10 cellular contexts compared by ENCODE assay signal in genomic region chr10:23413629-23414089, GRCh38. TPM values are rescaled to one million over a fixed set of nuclear protein-coding genes. Genes with fewer than 3 reads are reported as not detected.
DNase-seq lines count a peak whose midpoint lies in the region; ATAC-seq and TF ChIP-seq lines count a peak whose summit lies in the region.
"Had no signal": no experiment of that assay in that cellular context is flagged by ENCODE, and none has a peak within 500 bp of the region (broad histone marks: within the 10 kb centered on the region; RNA-seq: fewer than 3 reads in every experiment).

No MANE protein-coding gene starts in this region.

- ATAC-seq in GM19397 (IDR thresholded peaks at IDR 0.05; ENCODE audit: unreplicated experiment) (peak; percentile 69), HG03039 (IDR thresholded peaks at IDR 0.05; ENCODE audit: unreplicated experiment) (peak; percentile 89), left ventricle myocardium superior (no peak)
- ATAC-seq: HCT116 had no signal

- H4K20me1 ChIP-seq in OCI-LY7 (ENCODE audit: insufficient read depth, low read length) (no peaks in the 10 kb centered on the region), SK-N-SH (ENCODE audit: insufficient read depth) (no peaks in the 10 kb centered on the region)

- no peaks in the 10 kb centered on the region for H3K9me3 ChIP-seq in OCI-LY7 (ENCODE audit: low read length)
- H3K9me3 ChIP-seq in SK-N-SH: no peaks in the 10 kb centered on the region

- DNase-seq in CD1c-positive myeloid dendritic cell (ENCODE audit: extremely low spot score) (peak; percentile 79), OCI-LY7 (ENCODE audit: low spot score) (peak; percentile 25), HUDEP-2 (lab: John Stamatoyannopoulos, UW; ENCODE audit: unreplicated experiment in 76 of 76) (no peak), SK-N-SH (no peak), left ventricle myocardium superior (no peak), EL (no peak)
- DNase-seq: activated CD4-positive, CD25-positive, alpha-beta regulatory T cell had no signal

- peaks cover 8% of the 10 kb centered on the region for H3F3A ChIP-seq in SK-N-SH (replicated peaks; ENCODE audit: insufficient read depth)

- no peak overlapping the region for H3K9ac ChIP-seq in SK-N-SH

- POLR2A ChIA-PET in OCI-LY7 (lab: Charles Lee): interaction anchor here (0.6 kb wide), 1 partner anchor 118 kb away, joined by 3 read pairs; no protein-coding TSS in a partner anchor
- POLR2A ChIA-PET in SK-N-SH (lab: Yijun Ruan, JAX): no interaction called here

- no peak for TF ChIP-seq RAD21 in SK-N-SH (IDR thresholded peaks at IDR 0.05; ENCODE audit: low read length)

- BruUV-seq in OCI-LY7 (replicated peaks; lab: Mats Ljungman, UMichigan): no TSS peak

- H3K4me3 ChIP-seq in OCI-LY7 (ENCODE audit: low read depth, low read length, poor library complexity, severe bottlenecking): no peak overlapping the region
- H3K4me3 ChIP-seq in SK-N-SH (ENCODE audit: low read depth in 2 of 2, low read length in 1 of 2): no peak overlapping the region

- H3K4me2 ChIP-seq in OCI-LY7 (ENCODE audit: low read length) (peak overlapping the region; percentile 12; the same call in 1 of the 2 replicates), SK-N-SH (no peak overlapping the region)

- H3K36me3 ChIP-seq in OCI-LY7 (ENCODE audit: insufficient read depth, low read length) (no peaks in the 10 kb centered on the region), SK-N-SH (replicated peaks in 1 of 2; ENCODE audit: control insufficient read depth in 1 of 2, insufficient read depth in 2 of 2, low read length in 1 of 2) (no peaks in the 10 kb centered on the region)

- TF ChIP-seq EP300 in SK-N-SH (IDR thresholded peaks at IDR 0.05; ENCODE audit: borderline replicate concordance in 1 of 2, low read depth in 1 of 2, low read length in 1 of 2): no peak

- intact Hi-C loops in OCI-LY7 (cut with micrococcal nuclease; ENCODE audit: unreplicated experiment) (loop anchor here (10.0 kb wide), 1 partner anchor 99 kb away; no protein-coding TSS in a partner anchor), left ventricle myocardium superior (cut with micrococcal nuclease) (no loop called here)

- no peaks in the 10 kb centered on the region for H3K27me3 ChIP-seq in SK-N-SH (ENCODE audit: insufficient read depth)

- WGBS in SK-N-SH (ENCODE audit: low lambda C conversion rate): 80% methylated on average over 5 of the region's 5 CpGs

- no peak for TF ChIP-seq CTCF in OCI-LY7 (conservative IDR thresholded peaks at IDR 0.05; ENCODE audit: low read length)
- TF ChIP-seq CTCF in SK-N-SH (IDR thresholded peaks at IDR 0.05): no peak

- CTCF ChIA-PET in OCI-LY7 (lab: Charles Lee; ENCODE audit: unreplicated experiment): no interaction called here
- CTCF ChIA-PET in SK-N-SH (lab: Yijun Ruan, JAX): no interaction called here

- H2AFZ ChIP-seq in OCI-LY7 (ENCODE audit: low read length) (no peak overlapping the region), SK-N-SH (ENCODE audit: low read depth) (no peak overlapping the region)

- H3K4me1 ChIP-seq in OCI-LY7 (ENCODE audit: insufficient read depth, low read length, poor library complexity, severe bottlenecking): peaks cover 9% of the 10 kb centered on the region
- H3K4me1 ChIP-seq in SK-N-SH (ENCODE audit: control insufficient read depth in 1 of 2, insufficient read depth in 2 of 2, low read depth in 1 of 2, low read length in 1 of 2): peaks cover 0 to 7% of the 10 kb centered on the region in 2 experiments; a peak in 1 of 4 replicates

- no peak overlapping the region for H3K27ac ChIP-seq in OCI-LY7 (ENCODE audit: low read depth, low read length, poor library complexity, severe bottlenecking)
- H3K27ac ChIP-seq in SK-N-SH (ENCODE audit: low read depth in 2 of 2, low read length in 1 of 2): no peak overlapping the region

- H3K9me2 ChIP-seq in OCI-LY7 (ENCODE audit: insufficient read depth, low read length) (no peaks in the 10 kb centered on the region), SK-N-SH (no peaks in the 10 kb centered on the region)

- H3K79me2 ChIP-seq in OCI-LY7 (ENCODE audit: insufficient read depth, low read depth, low read length) (no peaks in the 10 kb centered on the region), SK-N-SH (ENCODE audit: insufficient read depth) (no peaks in the 10 kb centered on the region)

TF ChIP-seq in SK-N-SH, 30 proteins besides CTCF, POLR2A, EP300 and RAD21:
- TF ChIP-seq GABPA (IDR thresholded peaks at IDR 0.05; ENCODE audit: low read depth) (no peak), NRF1 (IDR thresholded peaks at IDR 0.05; ENCODE audit: low read depth, low read length) (no peak), RXRA (IDR thresholded peaks at IDR 0.05; ENCODE audit: borderline replicate concordance, low read depth) (no peak), FOSL2 (IDR thresholded peaks at IDR 0.05; ENCODE audit: borderline replicate concordance, low read depth) (no peak), POLR2AphosphoS5 (IDR thresholded peaks at IDR 0.05; ENCODE audit: low read depth, low read length) (no peak), GATA2 (CRISPR knock-in tag; IDR thresholded peaks at IDR 0.05) (no peak), YY1 (IDR thresholded peaks at IDR 0.05; ENCODE audit: low read depth) (no peak), TAF1 (IDR thresholded peaks at IDR 0.05; ENCODE audit: borderline replicate concordance, low read depth, low read length) (no peak), NFIC (IDR thresholded peaks at IDR 0.05; ENCODE audit: borderline replicate concordance) (no peak), TCF12 (IDR thresholded peaks at IDR 0.05) (no peak)

RNA-seq across cellular contexts. Expression of gene OTUD1, which starts 25.2 kb away (rescaled TPM):
- 4.5 and 5.5 TPM in 2 replicates for total RNA-seq in OCI-LY7 (2014; rRNA removed; shearing (Covaris generic))
- 6.8 and 9.1 TPM in 2 replicates for total RNA-seq in OCI-LY7 (2022)
- polyA plus RNA-seq in SK-N-SH (2012; rRNA removed): 5.8 and 8.5 TPM in 2 replicates
- polyA plus RNA-seq in SK-N-SH (2012; cell fraction: cytosol; rRNA removed): 9.2 and 11.4 TPM in 2 replicates
- polyA plus RNA-seq in SK-N-SH (2012; cell fraction: nucleus; rRNA removed): 7.1 and 8.6 TPM in 2 replicates
- total RNA-seq in left ventricle myocardium superior: 14.6 TPM

Comparison
In these comparisons a context has a peak if more than half of its experiments do, and no peak if none do; other contexts are left out.
1. DNase-seq: peak in CD1c-positive myeloid dendritic cell (single experiment) and OCI-LY7 (single experiment); none in HUDEP-2 (0 of 76), SK-N-SH (single experiment), left ventricle myocardium superior (single experiment) and EL (single experiment).